In genomic region chr5:113278976-113279375, GRCh38 we compare ENCODE assay signal across 17 cellular contexts.
DNase-seq lines count a peak whose midpoint lies in the region; ATAC-seq, FAIRE-seq and TF ChIP-seq lines count a peak whose summit lies in the region.
"Had no signal": no experiment of that assay in that cellular context is flagged by ENCODE, and none has a peak within 500 bp of the region (broad histone marks: within the 10 kb centered on the region; RNA-seq: fewer than 3 reads in every experiment).

No MANE protein-coding gene starts in this region.

- intact Hi-C loops in HepG2 (cut with micrococcal nuclease; ENCODE audit: unreplicated experiment), result no loop called here

- H3K36me3 ChIP-seq in HepG2 (replicated peaks in 1 of 2; ENCODE audit: control insufficient read depth in 1 of 2, insufficient read depth in 2 of 2, low read length in 2 of 2), result no peaks in the 10 kb centered on the region
- H3K36me3 ChIP-seq: neutrophil, tibial nerve had no signal

- no peak overlapping the region for H3K4me3 ChIP-seq in HepG2 (replicated peaks in 1 of 3; ENCODE audit: insufficient read depth in 1 of 3, low read depth in 2 of 3, low read length in 3 of 3)
- H3K4me3 ChIP-seq: skin epidermis, tibial nerve had no signal

- no peak for FAIRE-seq in HepG2 (lab: Jason Lieb, UNC)

- H2AFZ ChIP-seq in HepG2 (ENCODE audit: low read length), result no peak overlapping the region

- H3K4me1 ChIP-seq in HepG2 (ENCODE audit: insufficient read depth, low read length), result no peaks in the 10 kb centered on the region

- POLR2A ChIA-PET in HepG2 (lab: Yijun Ruan, JAX), result no interaction called here

- no peaks in the 10 kb centered on the region for H4K20me1 ChIP-seq in HepG2 (ENCODE audit: insufficient read depth, low read length)

- no peak overlapping the region for H3K27ac ChIP-seq in HepG2 (ENCODE audit: extremely low read length, insufficient read depth, low read length)
- H3K27ac ChIP-seq: neutrophil, skin epidermis, tibial nerve had no signal

- no peak for TF ChIP-seq RAD21 in HepG2 (CRISPR knock-in tag; IDR thresholded peaks at IDR 0.05)

- TF ChIP-seq EP300 in HepG2 (IDR thresholded peaks at IDR 0.05; ENCODE audit: low read depth in 2 of 2, low read length in 2 of 2), result no peak
- no peak for TF ChIP-seq EP300 in HepG2 (CRISPR knock-in tag; IDR thresholded peaks at IDR 0.05; ENCODE audit: borderline replicate concordance)

- DNase-seq in SIG-M5 (lab: John Stamatoyannopoulos, UW) (peak; percentile 20), kidney tubule cell (ENCODE audit: low spot score) (peak; percentile 56), HepG2 (ENCODE audit: low spot score) (no peak), NAMALWA (ENCODE audit: low spot score) (no peak)
- DNase-seq in stimulated activated naive CD4-positive, alpha-beta T cell treated with Interleukin-2 at 50 U/mL for 16 hours (lab: John Stamatoyannopoulos, UW), result no peak
- DNase-seq: activated naive CD4-positive, alpha-beta T cell treated with Interleukin-2 at 50 U/mL for 16 hours; CD4-positive, alpha-beta memory T cell; cerebellar nuclear complex; MM.1S; NCI-H2227 treated with DMSO at 0.1 percent for 48 hours; PC-3 had no signal

- no peaks in the 10 kb centered on the region for H3K79me2 ChIP-seq in HepG2 (ENCODE audit: insufficient read depth, low read length)

- no peak for TF ChIP-seq POLR2A in HepG2 (IDR thresholded peaks at IDR 0.05; ENCODE audit: insufficient read depth in 1 of 2, low read depth in 2 of 2, low read length in 2 of 2)

- ATAC-seq in GM18519 (IDR thresholded peaks at IDR 0.05; ENCODE audit: low FRiP score, unreplicated experiment) (peak; percentile 61), HG02852 (IDR thresholded peaks at IDR 0.05; ENCODE audit: unreplicated experiment) (peak; percentile 52), HepG2 (no peak)
- ATAC-seq: esophagus mucosa, PC-3 had no signal

- H3K27me3 ChIP-seq in HepG2 (ENCODE audit: control insufficient read depth in 1 of 2, insufficient read depth in 2 of 2, low read length in 2 of 2), result peaks cover 0 to under 1% of the 10 kb centered on the region in 2 experiments; a peak in 1 of 5 replicates
- H3K27me3 ChIP-seq: neutrophil, tibial nerve had no signal

- TF ChIP-seq CTCF in HepG2 (CRISPR knock-in tag; IDR thresholded peaks at IDR 0.05), result no peak

- in situ Hi-C loops in HepG2 (cut with HindIII; ENCODE audit: extremely low pct_ligation_motif_present, low pct_unique_long_range_greater_than_20kb), result no loop called here

- H3K9ac ChIP-seq in HepG2 (ENCODE audit: insufficient read depth, low read depth, low read length), result no peak overlapping the region

- no peak overlapping the region for H3K4me2 ChIP-seq in HepG2 (ENCODE audit: low read depth, low read length)

- CTCF ChIA-PET in HepG2 (lab: Yijun Ruan, JAX; ENCODE audit: low intra/inter-chr PET ratio, low total read pairs), result no interaction called here

- no peaks in the 10 kb centered on the region for H3K9me3 ChIP-seq in HepG2 (ENCODE audit: low read length)
- H3K9me3 ChIP-seq: neutrophil, tibial nerve had no signal

- WGBS in HepG2 (ENCODE audit: low lambda C conversion rate), result 2% methylated on average over 4 of the region's 4 CpGs

- BruUV-seq in HepG2 (replicated peaks; lab: Mats Ljungman, UMichigan), result no TSS peak

TF ChIP-seq in HepG2, 621 proteins besides CTCF, POLR2A, EP300 and RAD21:
- TF ChIP-seq HOXA7 (CRISPR knock-in tag; IDR thresholded peaks at IDR 0.05) (no peak), SP140L (CRISPR knock-in tag; IDR thresholded peaks at IDR 0.05; ENCODE audit: borderline replicate concordance) (no peak), TFE3 (CRISPR knock-in tag; IDR thresholded peaks at IDR 0.05) (no peak), REXO4 (CRISPR knock-in tag; IDR thresholded peaks at IDR 0.05; ENCODE audit: borderline replicate concordance) (no peak), CHD4 (IDR thresholded peaks at IDR 0.05; ENCODE audit: borderline replicate concordance, low read length) (no peak), GFI1 (CRISPR knock-in tag; IDR thresholded peaks at IDR 0.05; ENCODE audit: borderline replicate concordance) (no peak), ZNF549 (CRISPR knock-in tag; IDR thresholded peaks at IDR 0.05) (no peak), ZBTB10 (CRISPR knock-in tag; IDR thresholded peaks at IDR 0.05; ENCODE audit: borderline replicate concordance) (no peak), ZNF740 (CRISPR knock-in tag; IDR thresholded peaks at IDR 0.05) (no peak), ZSCAN30 (CRISPR knock-in tag; IDR thresholded peaks at IDR 0.05) (no peak), HNF4A (CRISPR knock-in tag; IDR thresholded peaks at IDR 0.05) (no peak)

Comparison
In these comparisons a context has a peak if more than half of its experiments do, and no peak if none do; other contexts are left out.
1. DNase-seq: peak in SIG-M5 (single experiment) and kidney tubule cell (single experiment); none in stimulated activated naive CD4-positive, alpha-beta T cell treated with Interleukin-2 at 50 U/mL for 16 hours (single experiment), HepG2 (single experiment) and NAMALWA (single experiment).